In the genomic region with DNA sequence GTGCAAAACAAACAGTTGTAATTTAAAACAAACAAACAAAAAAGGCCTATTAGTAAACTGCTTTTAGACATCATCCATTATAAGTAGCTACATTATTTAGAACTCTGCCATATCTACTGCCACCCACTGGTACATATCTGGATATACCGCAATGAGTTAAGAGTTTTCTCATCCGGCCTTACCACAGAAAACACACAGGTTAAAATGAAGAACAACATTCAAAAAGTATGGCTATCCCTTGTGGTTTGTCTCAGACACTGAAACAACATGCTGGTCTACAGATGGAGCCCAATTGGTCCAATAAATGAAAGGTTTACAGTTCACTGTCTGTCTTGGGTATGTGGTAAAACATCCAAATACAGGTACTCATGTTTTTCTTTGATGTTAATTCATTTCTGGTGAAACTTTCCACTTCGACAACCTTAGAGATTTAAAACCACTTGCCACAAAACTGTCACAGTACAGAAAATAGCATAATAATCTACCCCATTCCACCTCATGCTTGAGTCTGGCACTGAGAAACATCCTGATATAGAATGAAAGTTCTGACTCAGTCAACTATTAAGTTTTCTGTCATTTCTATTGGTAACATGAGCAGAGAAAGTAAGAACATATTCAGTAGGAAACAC, we compare ENCODE assay signal across 8 cellular contexts.
DNase-seq lines count a peak whose midpoint lies in the region; ATAC-seq and TF ChIP-seq lines count a peak whose summit lies in the region.

No MANE protein-coding gene starts in this region.

- peaks cover 5% of the 10 kb centered on the region for H3K36me3 Mint-ChIP-seq in CD4-positive, CD25-positive, alpha-beta regulatory T cell

- no peaks in the 10 kb centered on the region for H3K36me3 ChIP-seq in CD4-positive, CD25-positive, alpha-beta regulatory T cell (ENCODE audit: control insufficient read depth, insufficient read depth, low read length)

- intact Hi-C loops in lower leg skin (cut with DNase I; ENCODE audit: low total_unique reads): no loop called here

- no peaks in the 10 kb centered on the region for H3K27me3 Mint-ChIP-seq in CD4-positive, CD25-positive, alpha-beta regulatory T cell

- no peaks in the 10 kb centered on the region for H3K9me3 ChIP-seq in CD4-positive, CD25-positive, alpha-beta regulatory T cell (ENCODE audit: control insufficient read depth in 2 of 2, low read length in 2 of 2)

- no peak overlapping the region for H3K4me3 ChIP-seq in CD4-positive, CD25-positive, alpha-beta regulatory T cell (ENCODE audit: low read depth, low read length)
- no peak overlapping the region for H3K4me3 ChIP-seq in GM12875 (ENCODE audit: low read depth, low read length)
- no peak overlapping the region for H3K4me3 ChIP-seq in lower leg skin (ENCODE audit: low read depth, poor library complexity, severe bottlenecking)

- WGBS in lower leg skin, 2 donors: 60 to 66% methylated on average over 3 of the region's 3 CpGs

- no peak overlapping the region for H3K4me3 Mint-ChIP-seq in CD4-positive, CD25-positive, alpha-beta regulatory T cell

- peak overlapping the region in 2 of 3 donors; percentile 8 to 33 for H3K27ac Mint-ChIP-seq in CD4-positive, CD25-positive, alpha-beta regulatory T cell

- TF ChIP-seq POLR2A in lower leg skin (IDR thresholded peaks at IDR 0.05): no peak

- peaks cover 0 to 15% (median 4%) of the 10 kb centered on the region in 7 donors for H3K9me3 Mint-ChIP-seq in CD4-positive, CD25-positive, alpha-beta regulatory T cell

- no peaks in the 10 kb centered on the region for H3K4me1 ChIP-seq in CD4-positive, CD25-positive, alpha-beta regulatory T cell (ENCODE audit: control insufficient read depth, insufficient read depth, low read length, poor library complexity, severe bottlenecking)

- H3K27ac ChIP-seq in CD4-positive, CD25-positive, alpha-beta regulatory T cell (ENCODE audit: insufficient read depth, low read length, poor library complexity, severe bottlenecking): peak overlapping the region; percentile 2

- no peaks in the 10 kb centered on the region for H3K27me3 ChIP-seq in CD4-positive, CD25-positive, alpha-beta regulatory T cell (ENCODE audit: control insufficient read depth, insufficient read depth, low read length)

- TF ChIP-seq CTCF in GM12875 (IDR thresholded peaks at IDR 0.05; ENCODE audit: borderline replicate concordance, insufficient read depth, low read depth, low read length): peak; percentile 25; the same call in 1 of the 2 replicates
- no peak for TF ChIP-seq CTCF in lower leg skin (IDR thresholded peaks at IDR 0.05)

- peaks cover 14 to 16% (median 15%) of the 10 kb centered on the region in 4 donors for H3K4me1 Mint-ChIP-seq in CD4-positive, CD25-positive, alpha-beta regulatory T cell

- ATAC-seq in CD4-positive, CD25-positive, alpha-beta regulatory T cell (ENCODE audit: low read depth in 2 of 2): peak; percentile 62
- peak; percentile 88 for ATAC-seq in HG02571 (IDR thresholded peaks at IDR 0.05; ENCODE audit: unreplicated experiment)

- DNase-seq in CD4-positive, CD25-positive, alpha-beta regulatory T cell: peak in 2 of 3 donors; percentile 24 to 68
- peak; percentile 2 for DNase-seq in NCI-H1092 (lab: John Stamatoyannopoulos, UW)
- DNase-seq in amniotic epithelial cell (ENCODE audit: low read depth): peak; percentile 69
- peak; percentile 50 for DNase-seq in kidney tubule cell (ENCODE audit: low spot score)
- DNase-seq in lower leg skin (ENCODE audit: low spot score in 2 of 2): no peak
- DNase-seq in NCI-H2227 (lab: John Stamatoyannopoulos, UW; ENCODE audit: unreplicated experiment): no peak

Comparison
In these comparisons a context has a peak if more than half of its experiments do, and no peak if none do; other contexts are left out.
1. DNase-seq: peak in CD4-positive, CD25-positive, alpha-beta regulatory T cell (2 of 3), NCI-H1092 (single experiment), amniotic epithelial cell (single experiment) and kidney tubule cell (single experiment); none in lower leg skin (0 of 2) and NCI-H2227 (single experiment).